ENCODE assay signal across 9 cellular contexts in the genomic region with DNA sequence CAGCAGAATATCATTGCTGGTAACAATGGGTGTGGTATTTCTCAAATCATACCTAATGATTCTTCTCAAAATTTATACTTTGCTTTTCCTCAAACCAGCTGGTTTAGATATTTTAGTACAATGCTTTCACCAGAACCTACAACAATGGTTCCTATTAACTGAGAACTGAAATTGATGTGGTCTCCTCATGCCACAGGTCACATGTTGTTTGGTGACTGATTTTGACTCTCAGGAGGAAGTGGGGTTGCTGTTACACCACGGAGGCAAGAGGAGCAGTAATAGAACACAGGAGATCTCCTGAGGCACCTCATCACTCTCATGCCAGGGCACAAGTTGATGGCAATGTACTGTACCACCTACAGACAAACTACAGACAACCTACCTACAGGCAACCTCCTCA. TPM values are rescaled to one million over a fixed set of nuclear protein-coding genes. Genes with fewer than 3 reads are reported as not detected.
A peak's percentile ranks its signal among the peaks of the same experiment; 100 is the strongest.
DNase-seq lines count a peak whose midpoint lies in the region; ATAC-seq and TF ChIP-seq lines count a peak whose summit lies in the region.
"Had no signal": no experiment of that assay in that cellular context is flagged by ENCODE, and none has a peak within 500 bp of the region (broad histone marks: within the 10 kb centered on the region; RNA-seq: fewer than 3 reads in every experiment).

No MANE protein-coding gene starts in this region.

- H3K36me3 Mint-ChIP-seq in activated naive CD8-positive, alpha-beta T cell treated with anti-CD3 and anti-CD28 coated beads, Interleukin-2, amount 10 ng/mL, durations not matched to agents 7 days and 5 days: peaks cover 19% of the 10 kb centered on the region

- H3K27ac ChIP-seq in heart left ventricle (peak overlapping the region in 1 of 12 donors; percentile 43), right atrium auricular region (no peak overlapping the region), smooth muscle cell (ENCODE audit: low read depth) (no peak overlapping the region)
- H3K27ac ChIP-seq: HL-60 had no signal

- ATAC-seq in GM18498 (IDR thresholded peaks at IDR 0.05; ENCODE audit: unreplicated experiment) (peak; percentile 57), GM21423 (IDR thresholded peaks at IDR 0.05; ENCODE audit: unreplicated experiment) (peak; percentile 46), HG03558 (IDR thresholded peaks at IDR 0.05; ENCODE audit: extremely low read depth, unreplicated experiment) (peak; percentile 33), heart left ventricle (no peak)
- peak; percentile 37 for ATAC-seq in activated naive CD8-positive, alpha-beta T cell treated with anti-CD3 and anti-CD28 coated beads, Interleukin-2, amount 10 ng/mL, durations not matched to agents 7 days and 5 days (ENCODE audit: low read depth)

- DNase-seq in activated naive CD8-positive, alpha-beta T cell treated with anti-CD3 and anti-CD28 coated beads, Interleukin-2, amount 10 ng/mL, durations not matched to agents 7 days and 5 days: no peak
- DNase-seq in HT-29 (ENCODE audit: low spot score): no peak
- no peak for DNase-seq in heart left ventricle
- DNase-seq in right atrium auricular region (ENCODE audit: low spot score): no peak
- DNase-seq in smooth muscle cell (lab: John Stamatoyannopoulos, UW; ENCODE audit: unreplicated experiment): no peak

- no peak for TF ChIP-seq CTCF in heart left ventricle (IDR thresholded peaks at IDR 0.05)
- TF ChIP-seq CTCF in right atrium auricular region (IDR thresholded peaks at IDR 0.05): no peak
- no peak for TF ChIP-seq CTCF in smooth muscle cell (IDR thresholded peaks at IDR 0.05; ENCODE audit: borderline replicate concordance, insufficient read depth, poor library complexity, severe bottlenecking)

- no peak for TF ChIP-seq POLR2A in heart left ventricle (IDR thresholded peaks at IDR 0.05)

- 29 to 42% (median 35%) methylated on average over 1 of the region's 1 CpG for WGBS in heart left ventricle, 4 donors
- WGBS in smooth muscle cell (ENCODE audit: low lambda C conversion rate): 61% methylated on average over 1 of the region's 1 CpG

- intact Hi-C loops in heart left ventricle (cut with DNase I): no loop called here

- no peaks in the 10 kb centered on the region for H3F3A ChIP-seq in smooth muscle cell (ENCODE audit: low read depth)

- peaks cover 8% of the 10 kb centered on the region for H4K20me1 ChIP-seq in smooth muscle cell (ENCODE audit: low read depth)

- H3K27me3 ChIP-seq in heart left ventricle (no peaks in the 10 kb centered on the region), right atrium auricular region (no peaks in the 10 kb centered on the region), smooth muscle cell (ENCODE audit: low read depth) (no peaks in the 10 kb centered on the region)

- H3K27ac Mint-ChIP-seq in activated naive CD8-positive, alpha-beta T cell treated with anti-CD3 and anti-CD28 coated beads, Interleukin-2, amount 10 ng/mL, durations not matched to agents 7 days and 5 days: peak overlapping the region; percentile 80

- H3K27me3 Mint-ChIP-seq in activated naive CD8-positive, alpha-beta T cell treated with anti-CD3 and anti-CD28 coated beads, Interleukin-2, amount 10 ng/mL, durations not matched to agents 7 days and 5 days: peaks cover 4% of the 10 kb centered on the region

- H3K4me3 ChIP-seq in heart left ventricle (no peak overlapping the region), right atrium auricular region (no peak overlapping the region), smooth muscle cell (no peak overlapping the region)

- H3K79me2 ChIP-seq in smooth muscle cell (ENCODE audit: low read depth): peaks cover 13% of the 10 kb centered on the region

- POLR2A ChIA-PET in activated naive CD8-positive, alpha-beta T cell treated with anti-CD3 and anti-CD28 coated beads, Interleukin-2, amount 10 ng/mL, durations not matched to agents 7 days and 5 days (lab: Charles Lee): interaction anchor here (0.5 to 1.2 kb wide), 4 partner anchors 11 to 136 kb away, joined by 3 read pairs; no protein-coding TSS in a partner anchor

- H2AFZ ChIP-seq in smooth muscle cell (ENCODE audit: low read depth): no peak overlapping the region

- H3K9me3 Mint-ChIP-seq in activated naive CD8-positive, alpha-beta T cell treated with anti-CD3 and anti-CD28 coated beads, Interleukin-2, amount 10 ng/mL, durations not matched to agents 7 days and 5 days: peaks cover 5% of the 10 kb centered on the region

- no peak overlapping the region for H3K9ac ChIP-seq in smooth muscle cell (ENCODE audit: low read depth)

- H3K9me3 ChIP-seq in heart left ventricle (no peaks in the 10 kb centered on the region), right atrium auricular region (no peaks in the 10 kb centered on the region), smooth muscle cell (replicated peaks; ENCODE audit: low read depth) (no peaks in the 10 kb centered on the region)

- H3K4me2 ChIP-seq in smooth muscle cell: no peak overlapping the region

- peaks cover 0 to 47% (median 18%) of the 10 kb centered on the region in 12 donors for H3K4me1 ChIP-seq in heart left ventricle
- H3K4me1 ChIP-seq in right atrium auricular region: peaks cover 0 to 19% of the 10 kb centered on the region in 2 donors
- peaks cover 9% of the 10 kb centered on the region for H3K4me1 ChIP-seq in smooth muscle cell (ENCODE audit: low read depth)

- peaks cover 50% of the 10 kb centered on the region for H3K4me1 Mint-ChIP-seq in activated naive CD8-positive, alpha-beta T cell treated with anti-CD3 and anti-CD28 coated beads, Interleukin-2, amount 10 ng/mL, durations not matched to agents 7 days and 5 days

- H3K4me3 Mint-ChIP-seq in activated naive CD8-positive, alpha-beta T cell treated with anti-CD3 and anti-CD28 coated beads, Interleukin-2, amount 10 ng/mL, durations not matched to agents 7 days and 5 days: peak overlapping the region; percentile 39

- H3K36me3 ChIP-seq in heart left ventricle (no peaks in the 10 kb centered on the region), right atrium auricular region (no peaks in the 10 kb centered on the region), smooth muscle cell (ENCODE audit: low read depth) (no peaks in the 10 kb centered on the region)

RNA-seq across cellular contexts. Expression of gene CEP68, which starts 3.0 kb away (rescaled TPM):
- 10 to 100 TPM; 20.9 to 22.8 TPM for total RNA-seq in activated naive CD8-positive, alpha-beta T cell treated with anti-CD3 and anti-CD28 coated beads, Interleukin-2, amount 10 ng/mL, durations not matched to agents 7 days and 5 days
- 2.2 and 3.4 TPM in 2 replicates for total RNA-seq in HT-29 (2014; rRNA removed; shearing (Covaris generic))
- 10 to 100 TPM; 14.0 to 26.8 (median 18.8) TPM for total RNA-seq in heart left ventricle
- 1 to 10 TPM; 6.5 to 7.6 TPM for polyA plus RNA-seq in heart left ventricle
- total RNA-seq in right atrium auricular region: 10 to 100 TPM; 12.5 to 12.7 TPM
- 3.2 and 5.7 TPM in 2 replicates for total RNA-seq in smooth muscle cell
- polyA plus RNA-seq in smooth muscle cell: 8.4 and 12.8 TPM in 2 replicates

Comparison
In these comparisons a context has a peak if more than half of its experiments do, and no peak if none do; other contexts are left out.
1. ATAC-seq: peak in GM18498 (single experiment), GM21423 (single experiment), HG03558 (single experiment) and activated naive CD8-positive, alpha-beta T cell treated with anti-CD3 and anti-CD28 coated beads, Interleukin-2, amount 10 ng/mL, durations not matched to agents 7 days and 5 days (single experiment); none in heart left ventricle (0 of 4).